Comparison of ENCODE assay signal across 9 cellular contexts in the genomic region with DNA sequence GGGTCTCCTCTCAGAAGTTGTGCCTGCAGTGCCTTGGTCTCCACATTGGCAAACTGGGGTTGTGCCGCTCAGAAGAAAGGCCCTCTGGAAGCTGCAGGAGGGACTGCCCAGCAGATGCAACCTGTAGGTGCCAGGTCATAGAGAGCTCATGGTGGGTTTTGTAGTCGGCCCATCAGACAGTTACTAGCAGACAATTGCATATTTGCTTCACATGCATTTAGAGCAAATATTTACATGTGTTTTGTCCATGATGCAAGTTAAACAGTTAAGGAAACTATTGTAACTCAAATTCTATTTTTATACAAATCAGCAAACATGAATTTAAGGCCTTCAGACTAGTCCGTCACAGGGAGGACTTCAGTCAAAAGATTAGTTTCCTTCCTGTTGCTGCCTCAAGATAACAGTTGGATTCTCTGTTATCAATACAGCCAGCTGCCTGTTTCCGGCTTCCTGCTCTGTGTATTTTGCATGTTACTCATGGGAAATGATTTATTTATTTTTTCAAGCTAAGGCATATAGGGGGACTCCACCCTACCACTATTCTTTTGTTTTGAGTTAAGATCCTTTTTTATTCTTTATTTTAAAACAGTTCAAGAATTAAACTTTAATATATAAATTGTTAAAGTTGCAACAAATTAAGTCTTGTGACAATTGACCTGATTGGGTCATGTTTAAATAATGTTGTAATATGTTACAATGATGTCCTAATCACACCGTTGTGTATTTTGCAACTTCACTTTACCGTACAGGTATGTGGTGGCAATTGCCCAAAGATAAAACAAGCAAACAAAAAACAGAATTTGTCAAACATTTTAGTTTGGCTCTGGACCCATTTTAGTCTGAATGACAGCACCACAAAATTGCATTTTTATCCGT.
DNase-seq lines count a peak whose midpoint lies in the region; ATAC-seq, FAIRE-seq and TF ChIP-seq lines count a peak whose summit lies in the region.
"Had no signal": no experiment of that assay in that cellular context is flagged by ENCODE, and none has a peak within 500 bp of the region (broad histone marks: within the 10 kb centered on the region; RNA-seq: fewer than 3 reads in every experiment).

No MANE protein-coding gene starts in this region.

- peak; percentile 56 for FAIRE-seq in GM12892 (lab: Jason Lieb, UNC)

- peaks cover 35% of the 10 kb centered on the region for H3K4me1 Mint-ChIP-seq in type B pancreatic cell (ENCODE audit: unreplicated experiment)

- H3K27me3 Mint-ChIP-seq in type B pancreatic cell, result no peaks in the 10 kb centered on the region

- no peak overlapping the region for H3K27ac Mint-ChIP-seq in type B pancreatic cell

- H3K4me1 ChIP-seq in right cardiac atrium (ENCODE audit: control insufficient read depth, insufficient read depth, low read length), result peaks cover 22% of the 10 kb centered on the region

- no peaks in the 10 kb centered on the region for H3K9me3 ChIP-seq in right cardiac atrium (ENCODE audit: control insufficient read depth, low read length)

- H3K36me3 Mint-ChIP-seq in type B pancreatic cell, result peaks cover 11% of the 10 kb centered on the region

- intact Hi-C loops in right cardiac atrium (cut with DNase I), result no loop called here

- TF ChIP-seq CTCF in VCaP (conservative IDR thresholded peaks at IDR 0.05) (no peak), type B pancreatic cell (conservative IDR thresholded peaks at IDR 0.05) (no peak)

- H3K9me3 Mint-ChIP-seq in type B pancreatic cell, result no peaks in the 10 kb centered on the region

- H3K4me3 Mint-ChIP-seq in type B pancreatic cell, result no peak overlapping the region

- no peak for TF ChIP-seq POLR2A in GM12892 (IDR thresholded peaks at IDR 0.05; ENCODE audit: low read depth, low read length)

- H3K27ac ChIP-seq in VCaP (peak overlapping the region; percentile 60), right cardiac atrium (ENCODE audit: low read length) (peak overlapping the region; percentile 92)
- H3K27ac ChIP-seq: KMS-11 had no signal

- no peak for DNase-seq in GM12892 (ENCODE audit: insufficient read length)
- no peak for DNase-seq in right cardiac atrium
- DNase-seq in type B pancreatic cell (ENCODE audit: extremely low spot score, unreplicated experiment), result no peak
- DNase-seq in LoVo (ENCODE audit: low spot score), result no peak
- DNase-seq in amygdala (lab: John Stamatoyannopoulos, UW), result no peak
- no peak for DNase-seq in CD1c-positive myeloid dendritic cell (ENCODE audit: extremely low spot score)

- 29% methylated on average over 7 of the region's 7 CpGs for WGBS in right cardiac atrium

- no peak overlapping the region for H3K4me3 ChIP-seq in right cardiac atrium (ENCODE audit: low read length)

- H3K27me3 ChIP-seq in right cardiac atrium (ENCODE audit: control insufficient read depth, insufficient read depth), result no peaks in the 10 kb centered on the region

- peak; percentile 40 for ATAC-seq in HG02973 (IDR thresholded peaks at IDR 0.05; ENCODE audit: unreplicated experiment)
- peak; percentile 77 to 88 for ATAC-seq in right cardiac atrium
